ENCODE assay signal across 18 cellular contexts in genomic region chr12:120010661-120011230, GRCh38. TPM values are rescaled to one million over a fixed set of nuclear protein-coding genes. Genes with fewer than 3 reads are reported as not detected.
A peak's percentile ranks its signal among the peaks of the same experiment; 100 is the strongest.
DNase-seq lines count a peak whose midpoint lies in the region; ATAC-seq, FAIRE-seq and TF ChIP-seq lines count a peak whose summit lies in the region.
"Had no signal": no experiment of that assay in that cellular context is flagged by ENCODE, and none has a peak within 500 bp of the region (broad histone marks: within the 10 kb centered on the region; RNA-seq: fewer than 3 reads in every experiment).

No MANE protein-coding gene starts in this region.

- no peak overlapping the region for H3K4me3 Mint-ChIP-seq in activated CD4-positive, alpha-beta memory T cell treated with anti-CD3 and anti-CD28 coated beads, Interleukin-2, amount 10 ng/mL, durations not matched to agents 7 days and 5 days

- H3K27me3 Mint-ChIP-seq in activated CD4-positive, alpha-beta memory T cell treated with anti-CD3 and anti-CD28 coated beads, Interleukin-2, amount 10 ng/mL, durations not matched to agents 7 days and 5 days, result no peaks in the 10 kb centered on the region

- no peaks in the 10 kb centered on the region for H3K9me3 Mint-ChIP-seq in activated CD4-positive, alpha-beta memory T cell treated with anti-CD3 and anti-CD28 coated beads, Interleukin-2, amount 10 ng/mL, durations not matched to agents 7 days and 5 days

- H3K27me3 ChIP-seq in dorsolateral prefrontal cortex, result peaks cover 0 to 3% (median 0%) of the 10 kb centered on the region in 45 donors

- TF ChIP-seq POLR2A in H54 (IDR thresholded peaks at IDR 0.05; ENCODE audit: low read depth, low read length), result no peak

- no peak overlapping the region for H3K4me3 ChIP-seq in dorsolateral prefrontal cortex

- no peak for TF ChIP-seq CTCF in dorsolateral prefrontal cortex (IDR thresholded peaks at IDR 0.05 in 54 of 56, conservative IDR thresholded peaks at IDR 0.05 in 2 of 56; ENCODE audit: low read depth in 1 of 56, partially characterized antibody in 56 of 56)

- peak in 4 of 6 experiments; percentile 4 to 9 (median 7) for DNase-seq in stimulated activated naive CD4-positive, alpha-beta T cell (lab: John Stamatoyannopoulos, UW)
- DNase-seq in stimulated activated naive CD4-positive, alpha-beta T cell treated with Interleukin-2 at 50 U/mL for 16 hours (lab: John Stamatoyannopoulos, UW), result no peak
- no peak for DNase-seq in activated CD4-positive, alpha-beta memory T cell treated with anti-CD3 and anti-CD28 coated beads, Interleukin-2, amount 10 ng/mL, durations not matched to agents 7 days and 5 days
- DNase-seq in dorsolateral prefrontal cortex (no peak), H54 (ENCODE audit: insufficient read length, low spot score) (no peak)
- DNase-seq: AML-193; DMS 273 treated with DMSO at 0.1 percent for 48 hours; effector CD8-positive, alpha-beta T cell; KG1; left cardiac atrium; NCI-H1105 treated with DMSO at 0.1 percent for 48 hours; NCI-H2171; NCI-H82; small intestine; WERI-Rb-1 had no signal

- H3K4me1 Mint-ChIP-seq in activated CD4-positive, alpha-beta memory T cell treated with anti-CD3 and anti-CD28 coated beads, Interleukin-2, amount 10 ng/mL, durations not matched to agents 7 days and 5 days, result peaks cover 87% of the 10 kb centered on the region

- H3K36me3 Mint-ChIP-seq in activated CD4-positive, alpha-beta memory T cell treated with anti-CD3 and anti-CD28 coated beads, Interleukin-2, amount 10 ng/mL, durations not matched to agents 7 days and 5 days (ENCODE audit: low read depth), result peaks cover 33% of the 10 kb centered on the region

- peak overlapping the region; percentile 9 for H3K27ac Mint-ChIP-seq in activated CD4-positive, alpha-beta memory T cell treated with anti-CD3 and anti-CD28 coated beads, Interleukin-2, amount 10 ng/mL, durations not matched to agents 7 days and 5 days

- H3K27ac ChIP-seq in dorsolateral prefrontal cortex, result no peak overlapping the region
- H3K27ac ChIP-seq: WERI-Rb-1 had no signal

- POLR2A ChIA-PET in activated CD4-positive, alpha-beta memory T cell treated with anti-CD3 and anti-CD28 coated beads, Interleukin-2, amount 10 ng/mL, durations not matched to agents 7 days and 5 days (lab: Charles Lee), result interaction anchor here (0.9 to 7.0 kb wide), 3 partner anchors 20 to 282 kb away, joined by 5 to 87 read pairs (median 19); partner anchors contain the start of genes BICDL1, RAB35, RNU4-1 and RNU4-2

- ATAC-seq in esophagus mucosa (peak; percentile 56), HG02623 (IDR thresholded peaks at IDR 0.05; ENCODE audit: unreplicated experiment) (no peak)
- ATAC-seq: left cardiac atrium had no signal

- FAIRE-seq in H54 (lab: Jason Lieb, UNC), result no peak
- FAIRE-seq: RCC 7860, small intestine had no signal

- CTCF ChIA-PET in activated CD4-positive, alpha-beta memory T cell treated with anti-CD3 and anti-CD28 coated beads, Interleukin-2, amount 10 ng/mL, durations not matched to agents 7 days and 5 days (lab: Charles Lee), result interaction anchor here (1.2 kb wide), 1 partner anchor 20 kb away, joined by 4 read pairs; no protein-coding TSS in a partner anchor

- intact Hi-C loops in dorsolateral prefrontal cortex (cut with DNase I), result no loop called here

RNA-seq across cellular contexts. Expression of gene BICDL1, which starts 21.7 kb away (rescaled TPM):
- total RNA-seq in activated CD4-positive, alpha-beta memory T cell treated with anti-CD3 and anti-CD28 coated beads, Interleukin-2, amount 10 ng/mL, durations not matched to agents 7 days and 5 days, result 10 to 100 TPM; 44.6 to 44.7 TPM
- total RNA-seq in esophagus mucosa (32.6 TPM), dorsolateral prefrontal cortex (100 to 1,000 TPM in 1 of 120 experiments, 10 to 100 TPM in 119; 24.1 to 109 (median 59.1) TPM)

Comparison
In these comparisons a context has a peak if more than half of its experiments do, and no peak if none do; other contexts are left out.
1. DNase-seq: peak in stimulated activated naive CD4-positive, alpha-beta T cell (4 of 6); none in stimulated activated naive CD4-positive, alpha-beta T cell treated with Interleukin-2 at 50 U/mL for 16 hours (single experiment), activated CD4-positive, alpha-beta memory T cell treated with anti-CD3 and anti-CD28 coated beads, Interleukin-2, amount 10 ng/mL, durations not matched to agents 7 days and 5 days (single experiment), dorsolateral prefrontal cortex (0 of 10) and H54 (single experiment).